30 cellular contexts compared by ENCODE assay signal in genomic region chrX:46485897-46486296, GRCh38. TPM values are rescaled to one million over a fixed set of nuclear protein-coding genes. Genes with fewer than 3 reads are reported as not detected.
A peak's percentile ranks its signal among the peaks of the same experiment; 100 is the strongest.
DNase-seq lines count a peak whose midpoint lies in the region.
"Had no signal": no experiment of that assay in that cellular context is flagged by ENCODE, and none has a peak within 500 bp of the region (broad histone marks: within the 10 kb centered on the region; RNA-seq: fewer than 3 reads in every experiment).

No MANE protein-coding gene starts in this region.

- CTCF ChIA-PET in CD4-positive, alpha-beta memory T cell (lab: Charles Lee; ENCODE audit: partially characterized antibody) = interaction anchor here (0.9 kb wide), 1 partner anchor 11 kb away, joined by 4 read pairs; no protein-coding TSS in a partner anchor

- no peak overlapping the region for H2BK5ac ChIP-seq in trophoblast cell (ENCODE audit: low read depth, low read length, poor library complexity)

- peaks cover 0 to 53% (median 43%) of the 10 kb centered on the region in 8 donors for H3K9me3 Mint-ChIP-seq in CD4-positive, alpha-beta memory T cell

- H4K8ac ChIP-seq in trophoblast cell (ENCODE audit: low read depth, low read length) = no peak overlapping the region

- no peak overlapping the region for H2BK12ac ChIP-seq in trophoblast cell (ENCODE audit: low read length)

- no peak overlapping the region for H3K9ac ChIP-seq in trophoblast cell (ENCODE audit: low read length)
- H3K9ac ChIP-seq: SK-N-SH had no signal

- H4K91ac ChIP-seq in trophoblast cell (ENCODE audit: low read depth, low read length) = no peak overlapping the region

- H3K18ac ChIP-seq in trophoblast cell (ENCODE audit: low read length) = no peak overlapping the region

- H3K4ac ChIP-seq in trophoblast cell (ENCODE audit: low read depth, low read length) = no peak overlapping the region

- peaks cover 4 to 20% (median 11%) of the 10 kb centered on the region in 4 donors for H3K4me1 Mint-ChIP-seq in CD4-positive, alpha-beta memory T cell
- H3K4me1 Mint-ChIP-seq: brain, immature natural killer cell, T-helper 17 cell had no signal

- no CpG with 5 or more reads among the region's 8 CpGs for WGBS in trophoblast cell (ENCODE audit: extremely low coverage, insufficient coverage, insufficient read length)

- intact Hi-C loops in CD4-positive, alpha-beta memory T cell (cut with micrococcal nuclease) = no loop called here

- POLR2A ChIA-PET in CD4-positive, alpha-beta memory T cell (lab: Charles Lee; ENCODE audit: partially characterized antibody) = interaction anchor here (1.1 kb wide), 1 partner anchor 38 kb away, joined by 3 read pairs; no protein-coding TSS in a partner anchor

- H2BK120ac ChIP-seq in trophoblast cell (ENCODE audit: insufficient read depth, low read length, poor library complexity) = no peak overlapping the region

- peaks cover 44 to 75% of the 10 kb centered on the region in 2 donors for H3K36me3 Mint-ChIP-seq in CD4-positive, alpha-beta memory T cell

- no peak overlapping the region for H3K4me3 ChIP-seq in CD4-positive, alpha-beta memory T cell (ENCODE audit: low read length in 2 of 2)
- H3K4me3 ChIP-seq in trophoblast cell (ENCODE audit: low read depth, low read length) = no peak overlapping the region
- H3K4me3 ChIP-seq: smooth muscle cell, stomach, tibial nerve had no signal

- H3K27ac Mint-ChIP-seq in CD4-positive, alpha-beta memory T cell = peak overlapping the region in 3 of 7 donors; percentile 10 to 90 (median 55)
- H3K27ac Mint-ChIP-seq: activated T-helper 2 cell treated with anti-CD3 and anti-CD28 coated beads, Interferon-gamma antibody, Interleukin-2, Interleukin-4, amounts not matched to agents 10 μg/mL and 5 μg/mL and 100 μg/mL, durations not matched to agents 14 hours and 24 hours and 36 hours; brain; immature natural killer cell; T-helper 17 cell had no signal

- DNase-seq in NCI-H748 (lab: John Stamatoyannopoulos, UW; ENCODE audit: unreplicated experiment) (peak; percentile 10), NCI-H748 treated with DMSO at 0.1 percent for 48 hours (lab: John Stamatoyannopoulos, UW) (no peak), NCI-H69 (lab: John Stamatoyannopoulos, UW) (peak; percentile 3), iPS DF 19.7 (ENCODE audit: low read depth, low spot score) (peak; percentile 47), NCI-H1092 treated with DMSO at 0.1 percent for 48 hours (lab: John Stamatoyannopoulos, UW) (no peak), trophoblast cell (no peak), NCI-H2029 treated with DMSO at 0.1 percent for 48 hours (lab: John Stamatoyannopoulos, UW) (no peak)
- peak; percentile 1 to 52 (median 30) for DNase-seq in CD4-positive, alpha-beta memory T cell
- DNase-seq: AML-193; CD8-positive, alpha-beta memory T cell; effector CD8-positive, alpha-beta T cell; erythroblast; foreskin fibroblast; GDM1; immature natural killer cell; KG1; MM.1S; NCI-H1417 treated with DMSO at 0.1 percent for 48 hours; NCI-H2171 treated with DMSO at 0.1 percent for 48 hours; NCI-H524 treated with DMSO at 0.1 percent for 48 hours; retina; SK-N-SH; stomach; T-helper 17 cell had no signal

- H4K12ac ChIP-seq in trophoblast cell (ENCODE audit: low read depth, low read length) = no peak overlapping the region

- no peaks in the 10 kb centered on the region for H3K79me1 ChIP-seq in trophoblast cell (ENCODE audit: low read length)

- no peak overlapping the region for H3K14ac ChIP-seq in trophoblast cell (ENCODE audit: low read length)

- H3K9me3 ChIP-seq in CD4-positive, alpha-beta memory T cell (ENCODE audit: control insufficient read depth in 1 of 2, low read length in 2 of 2) = no peaks in the 10 kb centered on the region
- no peaks in the 10 kb centered on the region for H3K9me3 ChIP-seq in trophoblast cell (ENCODE audit: insufficient read depth, low read depth, low read length)
- H3K9me3 ChIP-seq: SK-N-SH had no signal

- H3K4me3 Mint-ChIP-seq in CD4-positive, alpha-beta memory T cell = peak overlapping the region in 4 of 8 donors; percentile 21 to 72 (median 56)
- H3K4me3 Mint-ChIP-seq: brain, immature natural killer cell, T-helper 17 cell had no signal

- no peak overlapping the region for H3K23ac ChIP-seq in trophoblast cell (ENCODE audit: low read length)

- H3K36me3 ChIP-seq in CD4-positive, alpha-beta memory T cell (ENCODE audit: insufficient read depth, low read length) = no peaks in the 10 kb centered on the region
- peaks cover 2 to 3% of the 10 kb centered on the region in 2 experiments for H3K36me3 ChIP-seq in trophoblast cell (ENCODE audit: control insufficient read depth in 1 of 2, insufficient read depth in 2 of 2, low read length in 2 of 2)

- H3K4me1 ChIP-seq in CD4-positive, alpha-beta memory T cell (ENCODE audit: insufficient read depth, low read length) = no peaks in the 10 kb centered on the region
- H3K4me1 ChIP-seq in trophoblast cell (ENCODE audit: control insufficient read depth in 1 of 2, insufficient read depth in 2 of 2, low read length in 2 of 2) = no peaks in the 10 kb centered on the region
- H3K4me1 ChIP-seq: stomach, tibial nerve had no signal

- H3K27me3 ChIP-seq in CD4-positive, alpha-beta memory T cell (ENCODE audit: insufficient read depth, low read length) = no peaks in the 10 kb centered on the region
- no peaks in the 10 kb centered on the region for H3K27me3 ChIP-seq in trophoblast cell (ENCODE audit: insufficient read depth, low read length)
- H3K27me3 ChIP-seq: tibial nerve had no signal

- no peak overlapping the region for H3K4me2 ChIP-seq in trophoblast cell (ENCODE audit: low read length)
- H3K4me2 ChIP-seq: SK-N-SH, smooth muscle cell had no signal

- no peak overlapping the region for H2AFZ ChIP-seq in trophoblast cell (ENCODE audit: insufficient read depth, low read length, poor library complexity)

- no peaks in the 10 kb centered on the region for H3K79me2 ChIP-seq in trophoblast cell (ENCODE audit: control insufficient read depth, insufficient read depth, low read length, poor library complexity)

- no peaks in the 10 kb centered on the region for H3K27me3 Mint-ChIP-seq in CD4-positive, alpha-beta memory T cell
- H3K27me3 Mint-ChIP-seq: naive thymus-derived CD4-positive, alpha-beta T cell; T-helper 17 cell had no signal

- H3K27ac ChIP-seq in CD4-positive, alpha-beta memory T cell (ENCODE audit: low read depth, low read length) = no peak overlapping the region
- no peak overlapping the region for H3K27ac ChIP-seq in trophoblast cell (ENCODE audit: low read depth, low read length)
- H3K27ac ChIP-seq: RWPE1, stomach, tibial nerve had no signal

- no peak overlapping the region for H2AK5ac ChIP-seq in trophoblast cell (ENCODE audit: low read length)

RNA-seq across cellular contexts. Expression of gene ZNF674, which starts 59.3 kb away (rescaled TPM):
- total RNA-seq in CD4-positive, alpha-beta memory T cell = 1 to 10 TPM; 6.0 to 8.6 TPM
- polyA plus RNA-seq in CD4-positive, alpha-beta memory T cell = 1 to 10 TPM in 1 of 2 donors, under 1 TPM in 1; 0.22 to 1.4 TPM
- polyA plus RNA-seq in trophoblast cell (2013) = 2.6 and 2.7 TPM in 2 replicates

Comparison
In these comparisons a context has a peak if more than half of its experiments do, and no peak if none do; other contexts are left out.
1. DNase-seq: peak in NCI-H748 (single experiment), CD4-positive, alpha-beta memory T cell (5 of 5), NCI-H69 (single experiment) and iPS DF 19.7 (single experiment); none in NCI-H748 treated with DMSO at 0.1 percent for 48 hours (single experiment), NCI-H1092 treated with DMSO at 0.1 percent for 48 hours (single experiment), trophoblast cell (0 of 2) and NCI-H2029 treated with DMSO at 0.1 percent for 48 hours (single experiment).